8 cellular contexts compared by ENCODE assay signal in genomic region chr12:11758838-11759509, GRCh38.
DNase-seq lines count a peak whose midpoint lies in the region; ATAC-seq and TF ChIP-seq lines count a peak whose summit lies in the region.

No MANE protein-coding gene starts in this region.

- intact Hi-C loops in prostate gland (cut with DNase I) = no loop called here

- no peak overlapping the region for H3K4me3 ChIP-seq in prostate gland

- 44% methylated on average over 10 of the region's 10 CpGs for WGBS in prostate gland

- no peaks in the 10 kb centered on the region for H3K36me3 ChIP-seq in prostate gland

- no peak for TF ChIP-seq CTCF in prostate gland (IDR thresholded peaks at IDR 0.05)

- H3K4me1 ChIP-seq in prostate gland (replicated peaks) = no peaks in the 10 kb centered on the region

- H3K9me3 ChIP-seq in prostate gland = no peaks in the 10 kb centered on the region

- H3K27ac ChIP-seq in prostate gland = peak overlapping the region; percentile 56 to 65

- no peaks in the 10 kb centered on the region for H3K27me3 ChIP-seq in prostate gland (replicated peaks; ENCODE audit: insufficient read depth)

- TF ChIP-seq POLR2A in prostate gland (IDR thresholded peaks at IDR 0.05) = no peak

- DNase-seq in ecto neural progenitor cell (ENCODE audit: low spot score) = peak; percentile 30
- no peak for DNase-seq in prostate gland (ENCODE audit: low spot score)
- no peak for DNase-seq in DMS 273 treated with DMSO at 0.1 percent for 48 hours (lab: John Stamatoyannopoulos, UW)
- no peak for DNase-seq in NK-92 (lab: John Stamatoyannopoulos, UW; ENCODE audit: unreplicated experiment)
- no peak for DNase-seq in NCI-H2196 treated with DMSO at 0.1 percent for 48 hours (lab: John Stamatoyannopoulos, UW; ENCODE audit: unreplicated experiment)

- peak; percentile 47 for ATAC-seq in GM18511 (IDR thresholded peaks at IDR 0.05; ENCODE audit: unreplicated experiment)
- peak; percentile 38 for ATAC-seq in HG03108 (IDR thresholded peaks at IDR 0.05; ENCODE audit: unreplicated experiment)
- ATAC-seq in HG03342 (IDR thresholded peaks at IDR 0.05; ENCODE audit: unreplicated experiment) = no peak
